30 cellular contexts compared by ENCODE assay signal in the genomic region with DNA sequence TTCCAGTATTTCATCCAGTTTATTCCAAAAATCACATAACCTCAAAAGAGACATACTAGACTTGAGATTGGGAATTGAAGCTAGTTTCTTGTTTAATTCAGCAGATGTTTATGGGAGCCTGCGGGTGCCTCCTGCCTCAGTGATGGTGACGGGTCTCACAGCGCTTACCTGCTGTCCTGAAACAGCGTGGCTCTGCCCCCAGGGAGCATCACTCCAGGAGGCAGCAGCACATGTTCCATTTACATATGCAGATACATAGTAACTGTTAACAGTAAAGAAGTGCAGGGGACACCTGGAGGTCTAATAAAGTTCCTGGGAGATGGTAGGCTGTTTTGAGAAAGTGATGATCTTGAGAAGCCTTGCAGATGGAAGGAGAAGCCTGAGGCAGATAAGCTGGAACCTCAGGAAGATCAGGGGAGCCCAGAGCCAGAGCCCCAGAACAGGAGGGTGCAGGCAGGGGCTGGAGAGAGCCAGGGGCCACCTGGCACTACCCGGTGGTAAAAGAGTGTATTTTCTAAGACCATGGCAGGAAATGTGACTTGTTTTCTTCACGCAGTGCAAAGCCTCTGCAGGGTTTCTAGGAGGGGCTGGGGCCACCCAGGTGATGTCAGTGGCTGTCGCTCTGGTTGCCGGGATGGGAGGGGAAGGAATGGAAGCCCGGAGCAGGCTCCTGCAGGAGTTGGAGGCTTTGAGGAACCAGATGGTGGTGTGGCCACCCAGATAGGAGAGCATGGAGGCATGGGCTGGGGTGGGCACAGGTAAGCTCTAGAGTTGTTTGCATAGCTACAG. TPM values are rescaled to one million over a fixed set of nuclear protein-coding genes. Genes with fewer than 3 reads are reported as not detected.
DNase-seq lines count a peak whose midpoint lies in the region; ATAC-seq, FAIRE-seq and TF ChIP-seq lines count a peak whose summit lies in the region.
"Had no signal": no experiment of that assay in that cellular context is flagged by ENCODE, and none has a peak within 500 bp of the region (broad histone marks: within the 10 kb centered on the region; RNA-seq: fewer than 3 reads in every experiment).

No MANE protein-coding gene starts in this region.

- DNase-seq in H9 (no peak), NCI-H526 treated with DMSO at 0.1 percent for 48 hours (lab: John Stamatoyannopoulos, UW) (peak; percentile 53), glutamatergic neuron (no peak), progenitor cell of endocrine pancreas (ENCODE audit: low spot score, unreplicated experiment) (no peak), frontal cortex (ENCODE audit: low spot score in 2 of 2) (no peak), kidney (no peak)
- no peak for DNase-seq in stimulated activated naive B cell treated with anti-CD40 and anti-IgM and Interleukin-4, amounts not matched to agents 10 μg/mL and 1 μg/mL and 100 μg/mL, for 72 hours
- DNase-seq: activated CD4-positive, alpha-beta memory T cell treated with anti-CD3 and anti-CD28 coated beads, Interleukin-2, amount 10 ng/mL, durations not matched to agents 7 days and 5 days; activated CD4-positive, CD25-positive, alpha-beta regulatory T cell treated with anti-CD3 and anti-CD28 coated beads, Interleukin-2, amount 50 U/mL, for 72 hours; CD4-positive, alpha-beta T cell; central memory CD4-positive, alpha-beta T cell; kidney glomerular epithelial cell; mammary epithelial cell; NCI-H1105; NCI-H187 treated with DMSO at 0.1 percent for 48 hours; NCI-H774; posterior cingulate gyrus; right lobe of liver; stimulated activated CD4-positive, alpha-beta T cell treated with anti-CD3 and anti-CD28 coated beads, Interleukin-2, amount 100 ng/mL, for 48 hours; upper lobe of right lung had no signal

- no peak overlapping the region for H3K27ac ChIP-seq in H9 (ENCODE audit: insufficient read length, low read depth, low read length)
- no peak overlapping the region for H3K27ac ChIP-seq in kidney (ENCODE audit: low read depth in 2 of 2, low read length in 2 of 2)
- H3K27ac ChIP-seq: ascending aorta, right lobe of liver, RWPE1, upper lobe of right lung had no signal

- H3T11ph ChIP-seq in H9 (ENCODE audit: low read length), result no peak overlapping the region

- H3K27ac Mint-ChIP-seq in H9 (peak overlapping the region in 2 of 3 experiments; percentile 56 to 73; a peak in 4 of 7 replicates), glutamatergic neuron (ENCODE audit: unreplicated experiment) (peak overlapping the region; percentile 12), progenitor cell of endocrine pancreas (peak overlapping the region; percentile 87)
- H3K27ac Mint-ChIP-seq in stimulated activated naive B cell treated with anti-CD40 and anti-IgM and Interleukin-4, amounts not matched to agents 10 μg/mL and 1 μg/mL and 100 μg/mL, for 72 hours, result no peak overlapping the region
- H3K27ac Mint-ChIP-seq: activated CD4-positive, alpha-beta memory T cell treated with anti-CD3 and anti-CD28 coated beads, Interleukin-2, amount 10 ng/mL, durations not matched to agents 7 days and 5 days; activated naive CD8-positive, alpha-beta T cell; CD4-positive, alpha-beta T cell; dendritic cell treated with granulocyte-macrophage colony-stimulating factor and Interleukin-4, amounts not matched to agents 40 ng/mL and 50 ng/mL, for 4 days had no signal

- peaks cover 12 to 29% (median 24%) of the 10 kb centered on the region in 3 experiments; a peak in 6 of 7 replicates for H3K36me3 Mint-ChIP-seq in H9 (ENCODE audit: insufficient read depth in 1 of 3, low read depth in 3 of 3)
- no peaks in the 10 kb centered on the region for H3K36me3 Mint-ChIP-seq in glutamatergic neuron (ENCODE audit: unreplicated experiment)
- H3K36me3 Mint-ChIP-seq in progenitor cell of endocrine pancreas (ENCODE audit: insufficient read depth), result peaks cover 16% of the 10 kb centered on the region
- H3K36me3 Mint-ChIP-seq in stimulated activated naive B cell treated with anti-CD40 and anti-IgM and Interleukin-4, amounts not matched to agents 10 μg/mL and 1 μg/mL and 100 μg/mL, for 72 hours, result peaks cover 0 to 4% of the 10 kb centered on the region in 2 donors
- H3K36me3 Mint-ChIP-seq: activated naive CD8-positive, alpha-beta T cell had no signal

- no peak overlapping the region for H4K91ac ChIP-seq in H9 (ENCODE audit: insufficient read length, low read depth, low read length)

- peaks cover 0 to 3% of the 10 kb centered on the region in 2 experiments; a peak in 3 of 5 replicates for H3K9me3 Mint-ChIP-seq in H9
- H3K9me3 Mint-ChIP-seq in glutamatergic neuron (ENCODE audit: unreplicated experiment), result peaks cover 11% of the 10 kb centered on the region
- H3K9me3 Mint-ChIP-seq in progenitor cell of endocrine pancreas (ENCODE audit: low read depth), result no peaks in the 10 kb centered on the region
- no peaks in the 10 kb centered on the region for H3K9me3 Mint-ChIP-seq in stimulated activated naive B cell treated with anti-CD40 and anti-IgM and Interleukin-4, amounts not matched to agents 10 μg/mL and 1 μg/mL and 100 μg/mL, for 72 hours
- H3K9me3 Mint-ChIP-seq: activated CD4-positive, alpha-beta memory T cell treated with anti-CD3 and anti-CD28 coated beads, Interleukin-2, amount 10 ng/mL, durations not matched to agents 7 days and 5 days; CD4-positive, alpha-beta T cell had no signal

- no CpG with 5 or more reads among the region's 9 CpGs for WGBS in H9 (ENCODE audit: extremely low coverage, insufficient read length, low lambda C conversion rate)

- H3K4me1 Mint-ChIP-seq in H9 (peaks cover 23 to 26% of the 10 kb centered on the region in 2 experiments), glutamatergic neuron (ENCODE audit: low read depth, unreplicated experiment) (peaks cover 23% of the 10 kb centered on the region), progenitor cell of endocrine pancreas (ENCODE audit: low read depth) (peaks cover 22% of the 10 kb centered on the region)
- H3K4me1 Mint-ChIP-seq in stimulated activated naive B cell treated with anti-CD40 and anti-IgM and Interleukin-4, amounts not matched to agents 10 μg/mL and 1 μg/mL and 100 μg/mL, for 72 hours, result no peaks in the 10 kb centered on the region
- H3K4me1 Mint-ChIP-seq: activated CD4-positive, alpha-beta memory T cell treated with anti-CD3 and anti-CD28 coated beads, Interleukin-2, amount 10 ng/mL, durations not matched to agents 7 days and 5 days had no signal

- H3K9ac ChIP-seq in H9 (ENCODE audit: extremely low read depth, insufficient read length, low read length) (no peak overlapping the region), kidney (ENCODE audit: low read length in 2 of 2) (no peak overlapping the region)

- H2BK20ac ChIP-seq in H9 (ENCODE audit: low read depth, low read length, poor library complexity, severe bottlenecking), result no peak overlapping the region

- H3K18ac ChIP-seq in H9 (ENCODE audit: insufficient read length, low read depth, low read length), result no peak overlapping the region

- no peaks in the 10 kb centered on the region for H3K27me3 ChIP-seq in H9 (ENCODE audit: insufficient read depth, low read length)
- H3K27me3 ChIP-seq: ascending aorta, right lobe of liver, upper lobe of right lung had no signal

- no peak overlapping the region for H2BK5ac ChIP-seq in H9 (ENCODE audit: insufficient read length, low read length)

- no peak overlapping the region for H3K4ac ChIP-seq in H9 (ENCODE audit: low read depth, low read length)

- no peak overlapping the region for H3K4me2 ChIP-seq in H9 (ENCODE audit: insufficient read depth, insufficient read length, low read length)

- H3K9me3 ChIP-seq in H9 (ENCODE audit: control insufficient read depth, low read depth, low read length), result no peaks in the 10 kb centered on the region
- H3K9me3 ChIP-seq in kidney (ENCODE audit: control insufficient read depth in 1 of 2, low read length in 2 of 2), result no peaks in the 10 kb centered on the region
- H3K9me3 ChIP-seq: ascending aorta, right lobe of liver, upper lobe of right lung had no signal

- peaks cover 3% of the 10 kb centered on the region; the same call in 1 of the 2 replicates for H3K4me1 ChIP-seq in H9 (ENCODE audit: insufficient read depth, low read length)
- H3K4me1 ChIP-seq in kidney (ENCODE audit: control insufficient read depth in 1 of 2, insufficient read depth in 1 of 2, low read depth in 1 of 2, low read length in 2 of 2), result no peaks in the 10 kb centered on the region
- H3K4me1 ChIP-seq: ascending aorta had no signal

- no peaks in the 10 kb centered on the region for H3K23me2 ChIP-seq in H9 (ENCODE audit: insufficient read length, low read depth, low read length, poor library complexity, severe bottlenecking)

- no peak for ATAC-seq in stimulated activated naive B cell treated with anti-CD40 and anti-IgM and Interleukin-4, amounts not matched to agents 10 μg/mL and 1 μg/mL and 100 μg/mL, for 72 hours (replicated peaks)
- ATAC-seq: upper lobe of right lung had no signal

- intact Hi-C loops in kidney (cut with DNase I), result no loop called here

- H3K56ac ChIP-seq in H9 (ENCODE audit: insufficient read length, low read depth, low read length), result no peak overlapping the region

- no peak overlapping the region for H2AK5ac ChIP-seq in H9 (ENCODE audit: insufficient read length, low read length)

- H2AFZ ChIP-seq in H9 (ENCODE audit: low read length), result no peak overlapping the region

- H4K20me1 ChIP-seq in H9 (ENCODE audit: control insufficient read depth, insufficient read depth, insufficient read length), result no peaks in the 10 kb centered on the region

- no peak overlapping the region for H2BK12ac ChIP-seq in H9 (ENCODE audit: insufficient read length, low read depth, low read length)

- H4K5ac ChIP-seq in H9 (ENCODE audit: insufficient read length, low read depth, low read length), result no peak overlapping the region

- no peak overlapping the region for H2BK120ac ChIP-seq in H9 (ENCODE audit: low read depth, low read length, poor library complexity, severe bottlenecking)

- H4K8ac ChIP-seq in H9 (replicated peaks; ENCODE audit: insufficient read length, low read depth, low read length), result no peak overlapping the region

- peak overlapping the region; percentile 8; the same call in 1 of the 2 replicates for H3K14ac ChIP-seq in H9 (ENCODE audit: insufficient read depth, low read length)

- peak overlapping the region in 1 of 2 experiments; percentile 31; a peak in 2 of 5 replicates for H3K4me3 Mint-ChIP-seq in H9
- H3K4me3 Mint-ChIP-seq in glutamatergic neuron (ENCODE audit: unreplicated experiment), result no peak overlapping the region
- no peak overlapping the region for H3K4me3 Mint-ChIP-seq in progenitor cell of endocrine pancreas (ENCODE audit: low read depth)
- no peak overlapping the region for H3K4me3 Mint-ChIP-seq in stimulated activated naive B cell treated with anti-CD40 and anti-IgM and Interleukin-4, amounts not matched to agents 10 μg/mL and 1 μg/mL and 100 μg/mL, for 72 hours
- H3K4me3 Mint-ChIP-seq: activated CD4-positive, alpha-beta memory T cell treated with anti-CD3 and anti-CD28 coated beads, Interleukin-2, amount 10 ng/mL, durations not matched to agents 7 days and 5 days; activated naive CD8-positive, alpha-beta T cell; CD4-positive, alpha-beta T cell; dendritic cell treated with granulocyte-macrophage colony-stimulating factor and Interleukin-4, amounts not matched to agents 40 ng/mL and 50 ng/mL, for 4 days had no signal

- H3K36me3 ChIP-seq in kidney (ENCODE audit: control insufficient read depth in 1 of 2, insufficient read depth in 2 of 2, low read length in 2 of 2), result peaks cover 10% of the 10 kb centered on the region in 2 donors

- no peak overlapping the region for H2BK15ac ChIP-seq in H9 (ENCODE audit: low read depth, low read length)

- TF ChIP-seq CTCF in H9 (conservative IDR thresholded peaks at IDR 0.05) (no peak), glutamatergic neuron (IDR thresholded peaks at IDR 0.05; ENCODE audit: partially characterized antibody, unreplicated experiment) (no peak), progenitor cell of endocrine pancreas (IDR thresholded peaks at IDR 0.05; ENCODE audit: unreplicated experiment) (no peak), kidney (IDR thresholded peaks at IDR 0.05; ENCODE audit: borderline replicate concordance, extremely low read depth, insufficient read depth) (no peak)

- H3K27me3 Mint-ChIP-seq in H9 (ENCODE audit: low read depth), result no peaks in the 10 kb centered on the region
- H3K27me3 Mint-ChIP-seq in glutamatergic neuron (ENCODE audit: unreplicated experiment), result peaks cover 12% of the 10 kb centered on the region
- no peaks in the 10 kb centered on the region for H3K27me3 Mint-ChIP-seq in progenitor cell of endocrine pancreas
- H3K27me3 Mint-ChIP-seq in stimulated activated naive B cell treated with anti-CD40 and anti-IgM and Interleukin-4, amounts not matched to agents 10 μg/mL and 1 μg/mL and 100 μg/mL, for 72 hours, result peaks cover 0 to 4% of the 10 kb centered on the region in 2 donors
- H3K27me3 Mint-ChIP-seq: activated CD4-positive, alpha-beta memory T cell treated with anti-CD3 and anti-CD28 coated beads, Interleukin-2, amount 10 ng/mL, durations not matched to agents 7 days and 5 days; dendritic cell treated with granulocyte-macrophage colony-stimulating factor and Interleukin-4, amounts not matched to agents 40 ng/mL and 50 ng/mL, for 4 days had no signal

- no peak overlapping the region for H3K23ac ChIP-seq in H9 (ENCODE audit: insufficient read length, low read depth, low read length)

- no peaks in the 10 kb centered on the region for H3K79me1 ChIP-seq in H9 (ENCODE audit: insufficient read depth, low read depth, low read length, poor library complexity, severe bottlenecking)

- H3K4me3 ChIP-seq in kidney (ENCODE audit: low read length in 2 of 2), result no peak overlapping the region
- H3K4me3 ChIP-seq: ascending aorta, right lobe of liver, upper lobe of right lung had no signal

- no peaks in the 10 kb centered on the region for H3K79me2 ChIP-seq in H9 (ENCODE audit: insufficient read depth, low read length)

- FAIRE-seq in frontal cortex (lab: Jason Lieb, UNC) (no peak), kidney (lab: Jason Lieb, UNC) (no peak)
- FAIRE-seq: endothelial cell of umbilical vein, H54 had no signal

RNA-seq across cellular contexts. Expression of gene KIF25, which starts 24.2 kb away (rescaled TPM):
- total RNA-seq in H9 (2021), result 0.22 and 0.59 TPM in 2 replicates
- total RNA-seq in glutamatergic neuron (ENCODE audit: unreplicated experiment), result not detected
- not detected in 2 replicates for total RNA-seq in progenitor cell of endocrine pancreas
- 0.41 TPM for total RNA-seq in frontal cortex
- not detected for total RNA-seq in kidney
- polyA plus RNA-seq in kidney (ENCODE audit: insufficient read depth, low read depth, low replicate concordance), result not detected
- total RNA-seq: activated CD4-positive, alpha-beta memory T cell treated with anti-CD3 and anti-CD28 coated beads, Interleukin-2, amount 10 ng/mL, durations not matched to agents 7 days and 5 days; ascending aorta; CD4-positive, alpha-beta T cell; endothelial cell of umbilical vein; M059J; mammary epithelial cell; OCI-LY7; SK-MEL-5; T-helper 1 cell treated with Interleukin-12 subunit alpha and Interleukin-12 subunit beta and Interleukin-4 antibody, amounts not matched to agents 30 ng/mL and 1 ng/mL, for 36 hours had no signal
- polyA plus RNA-seq: endothelial cell of umbilical vein, mammary epithelial cell had no signal
